In genomic region chr12:86367137-86367536, GRCh38 we compare ENCODE assay signal across 1 cellular context.
TF ChIP-seq lines count a peak whose summit lies in the region.

No MANE protein-coding gene starts in this region.

TF ChIP-seq in GM23338, 12 proteins besides CTCF, POLR2A, EP300 and RAD21 (continued from another document):
- TF ChIP-seq ETS1 (IDR thresholded peaks at IDR 0.05) = no peak
- TF ChIP-seq CREB1 (CRISPR knock-in tag; IDR thresholded peaks at IDR 0.05; ENCODE audit: low read depth) = no peak
- TF ChIP-seq REST (IDR thresholded peaks at IDR 0.05; ENCODE audit: unreplicated experiment) = no peak
- no peak for TF ChIP-seq JUNB (IDR thresholded peaks at IDR 0.05; ENCODE audit: unreplicated experiment)
- TF ChIP-seq ZNF114 (CRISPR knock-in tag; IDR thresholded peaks at IDR 0.05) = no peak
- TF ChIP-seq POLR2AphosphoS5 (IDR thresholded peaks at IDR 0.05; ENCODE audit: low read depth) = no peak
- TF ChIP-seq NANOG (IDR thresholded peaks at IDR 0.05; ENCODE audit: borderline replicate concordance) = no peak
- TF ChIP-seq EZH2 (IDR thresholded peaks at IDR 0.05; ENCODE audit: low read depth, unreplicated experiment) = no peak
- TF ChIP-seq EZH2phosphoT487 (IDR thresholded peaks at IDR 0.05; ENCODE audit: unreplicated experiment) = no peak
